In the genomic region with DNA sequence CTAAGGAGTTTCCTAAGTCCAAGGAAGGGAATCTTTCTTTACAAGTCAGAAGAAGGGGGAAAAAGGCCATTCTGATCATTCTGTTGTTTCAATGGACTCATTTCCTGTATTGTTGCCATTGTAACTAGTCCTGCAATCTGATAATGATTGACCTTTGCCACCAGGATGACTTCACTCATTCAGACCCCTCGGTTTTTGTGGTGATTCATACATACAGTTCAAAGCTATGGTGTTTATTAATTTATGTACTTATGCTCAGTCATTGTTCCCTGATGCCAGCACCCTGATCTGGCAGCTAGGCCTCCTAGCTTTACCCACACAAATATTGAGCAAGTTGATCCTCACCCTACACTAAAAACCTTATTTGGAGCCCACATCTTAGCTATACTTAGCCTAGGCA, we compare ENCODE assay signal across 1 cellular context.
TF ChIP-seq lines count a peak whose summit lies in the region.

No MANE protein-coding gene starts in this region.

TF ChIP-seq in HepG2, 621 proteins besides CTCF, POLR2A, EP300 and RAD21 (continued from another document and continues in another):
- TF ChIP-seq SOX6 (IDR thresholded peaks at IDR 0.05) (no peak), SOX6 (CRISPR knock-in tag; IDR thresholded peaks at IDR 0.05) (peak; percentile 88; the same call in 1 of the 2 replicates), MATR3 (CRISPR knock-in tag; IDR thresholded peaks at IDR 0.05) (no peak), GLI4 (CRISPR knock-in tag; IDR thresholded peaks at IDR 0.05; ENCODE audit: borderline replicate concordance) (no peak), SOX5 (CRISPR knock-in tag; IDR thresholded peaks at IDR 0.05; ENCODE audit: borderline replicate concordance) (peak; percentile 96; the same call in 1 of the 2 replicates), IRF2 (CRISPR knock-in tag; IDR thresholded peaks at IDR 0.05) (no peak), SAP130 (CRISPR knock-in tag; IDR thresholded peaks at IDR 0.05; ENCODE audit: low read depth) (peak; percentile 42), RFX3 (CRISPR knock-in tag; IDR thresholded peaks at IDR 0.05) (no peak), IKZF1 (IDR thresholded peaks at IDR 0.05) (no peak), CBX2 (IDR thresholded peaks at IDR 0.05; ENCODE audit: low read depth, low read length) (no peak), CBX2 (CRISPR knock-in tag; IDR thresholded peaks at IDR 0.05; ENCODE audit: low read depth) (no peak), ZSCAN20 (CRISPR knock-in tag; IDR thresholded peaks at IDR 0.05; ENCODE audit: borderline replicate concordance) (no peak), REXO4 (CRISPR knock-in tag; IDR thresholded peaks at IDR 0.05; ENCODE audit: borderline replicate concordance) (no peak), ZNF766 (CRISPR knock-in tag; IDR thresholded peaks at IDR 0.05; ENCODE audit: borderline replicate concordance) (no peak), SMAD3 (CRISPR knock-in tag; IDR thresholded peaks at IDR 0.05) (no peak), ZNF501 (CRISPR knock-in tag; IDR thresholded peaks at IDR 0.05) (no peak), FOXJ3 (CRISPR knock-in tag; IDR thresholded peaks at IDR 0.05; ENCODE audit: borderline replicate concordance) (no peak), KLF9 (CRISPR knock-in tag; IDR thresholded peaks at IDR 0.05; ENCODE audit: low read depth) (no peak), ARNTL (CRISPR knock-in tag; IDR thresholded peaks at IDR 0.05) (no peak), HMG20A (CRISPR knock-in tag; IDR thresholded peaks at IDR 0.05; ENCODE audit: borderline replicate concordance) (peak; percentile 62; the same call in 1 of the 2 replicates), ZNF256 (CRISPR knock-in tag; conservative IDR thresholded peaks at IDR 0.05) (no peak), ZNF589 (CRISPR knock-in tag; conservative IDR thresholded peaks at IDR 0.05) (no peak), ZBTB3 (CRISPR knock-in tag; IDR thresholded peaks at IDR 0.05; ENCODE audit: borderline replicate concordance, low read depth) (no peak), ETV6 (CRISPR knock-in tag; conservative IDR thresholded peaks at IDR 0.05) (no peak), NBN (conservative IDR thresholded peaks at IDR 0.05) (no peak), DR1 (CRISPR knock-in tag; IDR thresholded peaks at IDR 0.05) (no peak), MAFF (IDR thresholded peaks at IDR 0.05; ENCODE audit: low read depth, low read length) (no peak), CREM (IDR thresholded peaks at IDR 0.05) (peak; percentile 47; the same call in 1 of the 2 replicates), CREM (CRISPR knock-in tag; IDR thresholded peaks at IDR 0.05) (no peak), MXD4 (CRISPR knock-in tag; IDR thresholded peaks at IDR 0.05) (no peak), CAMTA2 (CRISPR knock-in tag; IDR thresholded peaks at IDR 0.05; ENCODE audit: borderline replicate concordance) (no peak), ZMYM2 (CRISPR knock-in tag; IDR thresholded peaks at IDR 0.05) (no peak), KDM3A (CRISPR knock-in tag; IDR thresholded peaks at IDR 0.05; ENCODE audit: low read depth) (no peak), HNF4A (CRISPR knock-in tag; IDR thresholded peaks at IDR 0.05) (peak; percentile 43; the same call in 1 of the 2 replicates)
- TF ChIP-seq, protein P1, sequence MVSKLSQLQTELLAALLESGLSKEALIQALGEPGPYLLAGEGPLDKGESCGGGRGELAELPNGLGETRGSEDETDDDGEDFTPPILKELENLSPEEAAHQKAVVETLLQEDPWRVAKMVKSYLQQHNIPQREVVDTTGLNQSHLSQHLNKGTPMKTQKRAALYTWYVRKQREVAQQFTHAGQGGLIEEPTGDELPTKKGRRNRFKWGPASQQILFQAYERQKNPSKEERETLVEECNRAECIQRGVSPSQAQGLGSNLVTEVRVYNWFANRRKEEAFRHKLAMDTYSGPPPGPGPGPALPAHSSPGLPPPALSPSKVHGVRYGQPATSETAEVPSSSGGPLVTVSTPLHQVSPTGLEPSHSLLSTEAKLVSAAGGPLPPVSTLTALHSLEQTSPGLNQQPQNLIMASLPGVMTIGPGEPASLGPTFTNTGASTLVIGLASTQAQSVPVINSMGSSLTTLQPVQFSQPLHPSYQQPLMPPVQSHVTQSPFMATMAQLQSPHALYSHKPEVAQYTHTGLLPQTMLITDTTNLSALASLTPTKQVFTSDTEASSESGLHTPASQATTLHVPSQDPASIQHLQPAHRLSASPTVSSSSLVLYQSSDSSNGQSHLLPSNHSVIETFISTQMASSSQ (IDR thresholded peaks at IDR 0.05; ENCODE audit: low read depth): 0 out of 2 replicates have a peak, but pooled peaks have one; percentile 12
- TF ChIP-seq, protein P1 (CRISPR knock-in tag; IDR thresholded peaks at IDR 0.05; ENCODE audit: borderline replicate concordance): no peak
- TF ChIP-seq, protein P2, sequence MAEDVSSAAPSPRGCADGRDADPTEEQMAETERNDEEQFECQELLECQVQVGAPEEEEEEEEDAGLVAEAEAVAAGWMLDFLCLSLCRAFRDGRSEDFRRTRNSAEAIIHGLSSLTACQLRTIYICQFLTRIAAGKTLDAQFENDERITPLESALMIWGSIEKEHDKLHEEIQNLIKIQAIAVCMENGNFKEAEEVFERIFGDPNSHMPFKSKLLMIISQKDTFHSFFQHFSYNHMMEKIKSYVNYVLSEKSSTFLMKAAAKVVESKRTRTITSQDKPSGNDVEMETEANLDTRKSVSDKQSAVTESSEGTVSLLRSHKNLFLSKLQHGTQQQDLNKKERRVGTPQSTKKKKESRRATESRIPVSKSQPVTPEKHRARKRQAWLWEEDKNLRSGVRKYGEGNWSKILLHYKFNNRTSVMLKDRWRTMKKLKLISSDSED (CRISPR knock-in tag; IDR thresholded peaks at IDR 0.05): no peak
- TF ChIP-seq, protein P3, sequence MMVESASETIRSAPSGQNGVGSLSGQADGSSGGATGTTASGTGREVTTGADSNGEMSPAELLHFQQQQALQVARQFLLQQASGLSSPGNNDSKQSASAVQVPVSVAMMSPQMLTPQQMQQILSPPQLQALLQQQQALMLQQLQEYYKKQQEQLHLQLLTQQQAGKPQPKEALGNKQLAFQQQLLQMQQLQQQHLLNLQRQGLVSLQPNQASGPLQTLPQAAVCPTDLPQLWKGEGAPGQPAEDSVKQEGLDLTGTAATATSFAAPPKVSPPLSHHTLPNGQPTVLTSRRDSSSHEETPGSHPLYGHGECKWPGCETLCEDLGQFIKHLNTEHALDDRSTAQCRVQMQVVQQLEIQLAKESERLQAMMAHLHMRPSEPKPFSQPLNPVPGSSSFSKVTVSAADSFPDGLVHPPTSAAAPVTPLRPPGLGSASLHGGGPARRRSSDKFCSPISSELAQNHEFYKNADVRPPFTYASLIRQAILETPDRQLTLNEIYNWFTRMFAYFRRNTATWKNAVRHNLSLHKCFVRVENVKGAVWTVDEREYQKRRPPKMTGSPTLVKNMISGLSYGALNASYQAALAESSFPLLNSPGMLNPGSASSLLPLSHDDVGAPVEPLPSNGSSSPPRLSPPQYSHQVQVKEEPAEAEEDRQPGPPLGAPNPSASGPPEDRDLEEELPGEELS (CRISPR knock-in tag; IDR thresholded peaks at IDR 0.05): peak; percentile 51
- TF ChIP-seq, protein P4, sequence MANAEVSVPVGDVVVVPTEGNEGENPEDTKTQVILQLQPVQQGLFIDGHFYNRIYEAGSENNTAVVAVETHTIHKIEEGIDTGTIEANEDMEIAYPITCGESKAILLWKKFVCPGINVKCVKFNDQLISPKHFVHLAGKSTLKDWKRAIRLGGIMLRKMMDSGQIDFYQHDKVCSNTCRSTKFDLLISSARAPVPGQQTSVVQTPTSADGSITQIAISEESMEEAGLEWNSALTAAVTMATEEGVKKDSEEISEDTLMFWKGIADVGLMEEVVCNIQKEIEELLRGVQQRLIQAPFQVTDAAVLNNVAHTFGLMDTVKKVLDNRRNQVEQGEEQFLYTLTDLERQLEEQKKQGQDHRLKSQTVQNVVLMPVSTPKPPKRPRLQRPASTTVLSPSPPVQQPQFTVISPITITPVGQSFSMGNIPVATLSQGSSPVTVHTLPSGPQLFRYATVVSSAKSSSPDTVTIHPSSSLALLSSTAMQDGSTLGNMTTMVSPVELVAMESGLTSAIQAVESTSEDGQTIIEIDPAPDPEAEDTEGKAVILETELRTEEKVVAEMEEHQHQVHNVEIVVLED (CRISPR knock-in tag; IDR thresholded peaks at IDR 0.05; ENCODE audit: borderline replicate concordance): no peak
- TF ChIP-seq, protein P5, sequence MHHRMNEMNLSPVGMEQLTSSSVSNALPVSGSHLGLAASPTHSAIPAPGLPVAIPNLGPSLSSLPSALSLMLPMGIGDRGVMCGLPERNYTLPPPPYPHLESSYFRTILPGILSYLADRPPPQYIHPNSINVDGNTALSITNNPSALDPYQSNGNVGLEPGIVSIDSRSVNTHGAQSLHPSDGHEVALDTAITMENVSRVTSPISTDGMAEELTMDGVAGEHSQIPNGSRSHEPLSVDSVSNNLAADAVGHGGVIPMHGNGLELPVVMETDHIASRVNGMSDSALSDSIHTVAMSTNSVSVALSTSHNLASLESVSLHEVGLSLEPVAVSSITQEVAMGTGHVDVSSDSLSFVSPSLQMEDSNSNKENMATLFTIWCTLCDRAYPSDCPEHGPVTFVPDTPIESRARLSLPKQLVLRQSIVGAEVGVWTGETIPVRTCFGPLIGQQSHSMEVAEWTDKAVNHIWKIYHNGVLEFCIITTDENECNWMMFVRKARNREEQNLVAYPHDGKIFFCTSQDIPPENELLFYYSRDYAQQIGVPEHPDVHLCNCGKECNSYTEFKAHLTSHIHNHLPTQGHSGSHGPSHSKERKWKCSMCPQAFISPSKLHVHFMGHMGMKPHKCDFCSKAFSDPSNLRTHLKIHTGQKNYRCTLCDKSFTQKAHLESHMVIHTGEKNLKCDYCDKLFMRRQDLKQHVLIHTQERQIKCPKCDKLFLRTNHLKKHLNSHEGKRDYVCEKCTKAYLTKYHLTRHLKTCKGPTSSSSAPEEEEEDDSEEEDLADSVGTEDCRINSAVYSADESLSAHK (CRISPR knock-in tag; IDR thresholded peaks at IDR 0.05; ENCODE audit: borderline replicate concordance): no peak
- TF ChIP-seq, protein P6, sequence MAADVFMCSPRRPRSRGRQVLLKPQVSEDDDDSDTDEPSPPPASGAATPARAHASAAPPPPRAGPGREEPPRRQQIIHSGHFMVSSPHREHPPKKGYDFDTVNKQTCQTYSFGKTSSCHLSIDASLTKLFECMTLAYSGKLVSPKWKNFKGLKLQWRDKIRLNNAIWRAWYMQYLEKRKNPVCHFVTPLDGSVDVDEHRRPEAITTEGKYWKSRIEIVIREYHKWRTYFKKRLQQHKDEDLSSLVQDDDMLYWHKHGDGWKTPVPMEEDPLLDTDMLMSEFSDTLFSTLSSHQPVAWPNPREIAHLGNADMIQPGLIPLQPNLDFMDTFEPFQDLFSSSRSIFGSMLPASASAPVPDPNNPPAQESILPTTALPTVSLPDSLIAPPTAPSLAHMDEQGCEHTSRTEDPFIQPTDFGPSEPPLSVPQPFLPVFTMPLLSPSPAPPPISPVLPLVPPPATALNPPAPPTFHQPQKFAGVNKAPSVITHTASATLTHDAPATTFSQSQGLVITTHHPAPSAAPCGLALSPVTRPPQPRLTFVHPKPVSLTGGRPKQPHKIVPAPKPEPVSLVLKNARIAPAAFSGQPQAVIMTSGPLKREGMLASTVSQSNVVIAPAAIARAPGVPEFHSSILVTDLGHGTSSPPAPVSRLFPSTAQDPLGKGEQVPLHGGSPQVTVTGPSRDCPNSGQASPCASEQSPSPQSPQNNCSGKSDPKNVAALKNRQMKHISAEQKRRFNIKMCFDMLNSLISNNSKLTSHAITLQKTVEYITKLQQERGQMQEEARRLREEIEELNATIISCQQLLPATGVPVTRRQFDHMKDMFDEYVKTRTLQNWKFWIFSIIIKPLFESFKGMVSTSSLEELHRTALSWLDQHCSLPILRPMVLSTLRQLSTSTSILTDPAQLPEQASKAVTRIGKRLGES (CRISPR knock-in tag; IDR thresholded peaks at IDR 0.05; ENCODE audit: borderline replicate concordance): no peak
- TF ChIP-seq, protein P7, sequence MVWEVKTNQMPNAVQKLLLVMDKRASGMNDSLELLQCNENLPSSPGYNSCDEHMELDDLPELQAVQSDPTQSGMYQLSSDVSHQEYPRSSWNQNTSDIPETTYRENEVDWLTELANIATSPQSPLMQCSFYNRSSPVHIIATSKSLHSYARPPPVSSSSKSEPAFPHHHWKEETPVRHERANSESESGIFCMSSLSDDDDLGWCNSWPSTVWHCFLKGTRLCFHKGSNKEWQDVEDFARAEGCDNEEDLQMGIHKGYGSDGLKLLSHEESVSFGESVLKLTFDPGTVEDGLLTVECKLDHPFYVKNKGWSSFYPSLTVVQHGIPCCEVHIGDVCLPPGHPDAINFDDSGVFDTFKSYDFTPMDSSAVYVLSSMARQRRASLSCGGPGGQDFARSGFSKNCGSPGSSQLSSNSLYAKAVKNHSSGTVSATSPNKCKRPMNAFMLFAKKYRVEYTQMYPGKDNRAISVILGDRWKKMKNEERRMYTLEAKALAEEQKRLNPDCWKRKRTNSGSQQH (CRISPR knock-in tag; IDR thresholded peaks at IDR 0.05; ENCODE audit: low read depth): no peak
